In genomic region chr16:4111748-4112696, GRCh38 we compare ENCODE assay signal across 8 cellular contexts. TPM values are rescaled to one million over a fixed set of nuclear protein-coding genes. Genes with fewer than 3 reads are reported as not detected.
DNase-seq lines count a peak whose midpoint lies in the region; ATAC-seq, FAIRE-seq and TF ChIP-seq lines count a peak whose summit lies in the region.

No MANE protein-coding gene starts in this region.

- DNase-seq in AG04449 (ENCODE audit: low read depth, low spot score) (no peak), HT1080 (ENCODE audit: low read depth) (peak; percentile 6), bronchial epithelial cell (ENCODE audit: low read depth) (no peak), inferior parietal cortex (ENCODE audit: extremely low spot score) (no peak), NCI-H226 (no peak)

- FAIRE-seq in bronchial epithelial cell (lab: Jason Lieb, UNC), result no peak

- peak overlapping the region; percentile 2 for H3K9ac ChIP-seq in muscle layer of colon (ENCODE audit: low read length)

- TF ChIP-seq CTCF in AG04449 (IDR thresholded peaks at IDR 0.05; ENCODE audit: insufficient read depth, low read length, missing control alignments), result no peak
- TF ChIP-seq CTCF in bronchial epithelial cell (IDR thresholded peaks at IDR 0.05; ENCODE audit: insufficient read depth, low read length, severe bottlenecking), result no peak

- no peak for ATAC-seq in HG03565 (IDR thresholded peaks at IDR 0.05; ENCODE audit: unreplicated experiment)
- ATAC-seq in GM19324 (IDR thresholded peaks at IDR 0.05; ENCODE audit: low FRiP score, unreplicated experiment), result no peak

- H3K4me3 ChIP-seq in AG04449 (ENCODE audit: low read depth, low read length), result peak overlapping the region; percentile 57
- H3K4me3 ChIP-seq in bronchial epithelial cell (ENCODE audit: low read depth, low read length), result peak overlapping the region; percentile 33
- H3K4me3 ChIP-seq in muscle layer of colon (ENCODE audit: low read depth in 1 of 2, low read length in 2 of 2), result peak overlapping the region in 1 of 2 donors; percentile 41

- no peak overlapping the region for H3K27ac ChIP-seq in muscle layer of colon (ENCODE audit: low read depth, low read length)

- no peaks in the 10 kb centered on the region for H3K27me3 ChIP-seq in bronchial epithelial cell (ENCODE audit: control insufficient read depth, insufficient read depth, low read length)
- H3K27me3 ChIP-seq in muscle layer of colon (ENCODE audit: control insufficient read depth in 1 of 2, insufficient read depth in 2 of 2, low read length in 2 of 2), result no peaks in the 10 kb centered on the region

- H3K36me3 ChIP-seq in bronchial epithelial cell (ENCODE audit: control insufficient read depth, insufficient read depth, low read length), result peaks cover 4% of the 10 kb centered on the region
- H3K36me3 ChIP-seq in muscle layer of colon (ENCODE audit: insufficient read depth, low read length), result no peaks in the 10 kb centered on the region

- H3K9me3 ChIP-seq in muscle layer of colon (ENCODE audit: low read length), result no peaks in the 10 kb centered on the region

- H3K4me1 ChIP-seq in muscle layer of colon (ENCODE audit: insufficient read depth, low read length), result peaks cover 28% of the 10 kb centered on the region

- POLR2A ChIA-PET in AG04449 (lab: Yijun Ruan, JAX), result interaction anchor here (0.7 to 0.8 kb wide), 2 partner anchors 161 to 232 kb away, joined by 3 read pairs; partner anchors contain the start of genes CREBBP and TFAP4

- CTCF ChIA-PET in AG04449 (lab: Yijun Ruan, JAX), result interaction anchor here (0.6 to 5.2 kb wide), 6 partner anchors 11 to 234 kb away, joined by 3 to 30 read pairs (median 4); no protein-coding TSS in a partner anchor

RNA-seq across cellular contexts. Expression of gene ADCY9, which starts 4.2 kb away (rescaled TPM):
- 7.9 and 8.7 TPM in 2 replicates for total RNA-seq in HT1080 (2014; rRNA removed; shearing (Covaris generic))
- polyA plus RNA-seq in HT1080 (2015; cell fraction: cytosol; rRNA removed), result 5.3 and 5.7 TPM in 2 replicates
- 5.8 and 7.4 TPM in 2 replicates for polyA plus RNA-seq in HT1080 (2015; cell fraction: nucleus; rRNA removed)
- total RNA-seq in bronchial epithelial cell, result 11.3 and 16.6 TPM in 2 replicates
